In the genomic region with DNA sequence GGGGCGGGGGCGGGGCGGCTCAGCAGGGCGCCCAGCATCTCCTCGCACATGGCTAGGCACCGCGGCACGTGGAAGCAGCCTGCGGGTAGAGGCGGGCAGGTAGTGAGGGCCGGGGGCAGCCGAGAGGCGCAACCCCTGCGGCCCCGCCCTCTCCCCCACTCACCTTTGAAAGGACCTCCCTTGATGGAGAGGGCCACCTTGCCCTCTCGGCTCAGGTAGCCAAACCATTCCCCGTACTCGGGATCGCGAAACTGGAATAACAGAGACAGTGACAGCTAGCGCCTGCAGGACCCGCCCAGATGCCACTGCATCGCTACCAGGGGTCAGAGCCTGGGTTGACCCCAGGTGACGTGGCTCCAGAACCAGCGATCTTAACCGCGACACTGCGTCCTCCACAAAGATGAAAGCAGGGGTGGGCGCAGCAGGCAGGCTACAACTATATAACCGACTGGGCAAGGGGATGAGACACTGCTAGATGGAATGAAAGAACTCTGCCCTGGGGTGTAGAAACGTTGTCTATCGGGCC, we compare ENCODE assay signal across 8 cellular contexts. TPM values are rescaled to one million over a fixed set of nuclear protein-coding genes. Genes with fewer than 3 reads are reported as not detected.
DNase-seq lines count a peak whose midpoint lies in the region; ATAC-seq, FAIRE-seq and TF ChIP-seq lines count a peak whose summit lies in the region.

No MANE protein-coding gene starts in this region.

- H3K9ac ChIP-seq in astrocyte (ENCODE audit: low read length): no peak overlapping the region

- FAIRE-seq in astrocyte (lab: Jason Lieb, UNC): no peak

- peak overlapping the region; percentile 76 for H3K4me3 Mint-ChIP-seq in astrocyte (ENCODE audit: unreplicated experiment)

- H3K4me1 Mint-ChIP-seq in astrocyte (ENCODE audit: low read depth, unreplicated experiment): no peaks in the 10 kb centered on the region

- H3K27ac Mint-ChIP-seq in astrocyte (ENCODE audit: unreplicated experiment): peak overlapping the region; percentile 41

- no peaks in the 10 kb centered on the region for H3K27me3 Mint-ChIP-seq in astrocyte (ENCODE audit: low read depth, unreplicated experiment)

- H3K27ac ChIP-seq in astrocyte (ENCODE audit: low read depth, low read length) (no peak overlapping the region), mesodermal cell (ENCODE audit: low read depth, low read length, severe bottlenecking) (no peak overlapping the region)

- H4K20me1 ChIP-seq in astrocyte (ENCODE audit: insufficient read depth, low read length): peaks cover 13% of the 10 kb centered on the region

- no peaks in the 10 kb centered on the region for H3K36me3 Mint-ChIP-seq in astrocyte (ENCODE audit: low read depth, unreplicated experiment)

- no peak for TF ChIP-seq POLR2A in GM18505 (IDR thresholded peaks at IDR 0.05; ENCODE audit: borderline replicate concordance, extremely low read depth, insufficient read depth, insufficient read length)

- peak overlapping the region; percentile 75 for H3K4me2 ChIP-seq in astrocyte (ENCODE audit: low read length)

- H3K36me3 ChIP-seq in astrocyte (ENCODE audit: insufficient read depth, low read length): peaks cover 4% of the 10 kb centered on the region
- H3K36me3 ChIP-seq in mesodermal cell (ENCODE audit: control insufficient read depth, insufficient read depth, low read length): peaks cover 19% of the 10 kb centered on the region

- no peaks in the 10 kb centered on the region for H3K9me3 Mint-ChIP-seq in astrocyte (ENCODE audit: unreplicated experiment)

- peaks cover 34% of the 10 kb centered on the region for H3K79me2 ChIP-seq in astrocyte (ENCODE audit: insufficient read depth, low read length)

- no peak for DNase-seq in astrocyte (ENCODE audit: low read depth)
- no peak for DNase-seq in NK-92 (lab: John Stamatoyannopoulos, UW; ENCODE audit: unreplicated experiment)
- no peak for DNase-seq in stimulated activated CD4-positive, alpha-beta T cell treated with anti-CD3 and anti-CD28 coated beads, Interleukin-1b, Interleukin-23, amount 100 ng/mL, for 48 hours

- 24 to 49% methylated on average over 9 to 21 of the region's 32 CpGs for WGBS in mesodermal cell (ENCODE audit: insufficient coverage in 2 of 2), 2 experiments

- no peak overlapping the region for H3K4me3 ChIP-seq in astrocyte (ENCODE audit: insufficient read depth, low read depth, low read length)
- H3K4me3 ChIP-seq in mesodermal cell (ENCODE audit: extremely low read depth, insufficient read depth, low read length, poor library complexity, severe bottlenecking): peak overlapping the region; percentile 14

- TF ChIP-seq CTCF in astrocyte (IDR thresholded peaks at IDR 0.05; ENCODE audit: insufficient read depth, low read depth, low read length): no peak

- H2AFZ ChIP-seq in astrocyte (ENCODE audit: low read depth, low read length): peak overlapping the region; percentile 47

- no peaks in the 10 kb centered on the region for H3K27me3 ChIP-seq in astrocyte (ENCODE audit: insufficient read depth, low read length)

- H3K9me3 ChIP-seq in astrocyte (ENCODE audit: insufficient read depth, low read depth, low read length) (no peaks in the 10 kb centered on the region), mesodermal cell (ENCODE audit: control insufficient read depth, low read length) (no peaks in the 10 kb centered on the region)

- ATAC-seq in GM18505 (IDR thresholded peaks at IDR 0.05; ENCODE audit: unreplicated experiment) (peak; percentile 2), HG03064 (IDR thresholded peaks at IDR 0.05; ENCODE audit: low read depth, unreplicated experiment) (peak; percentile 17), HG03460 (IDR thresholded peaks at IDR 0.05; ENCODE audit: unreplicated experiment) (no peak), GM21423 (IDR thresholded peaks at IDR 0.05; ENCODE audit: unreplicated experiment) (no peak)

- H3K4me1 ChIP-seq in astrocyte (ENCODE audit: insufficient read depth, low read length) (peaks cover 4% of the 10 kb centered on the region), mesodermal cell (ENCODE audit: control insufficient read depth, insufficient read depth, low read length, poor library complexity, severe bottlenecking) (no peaks in the 10 kb centered on the region)

RNA-seq across cellular contexts. Expression of a gene that starts 0.6 kb away (rescaled TPM):
- 134 and 144 TPM in 2 replicates for total RNA-seq in astrocyte
- polyA plus RNA-seq in mesodermal cell (2013, experiment 1 of 2): 107 TPM
- 95.7 TPM for polyA plus RNA-seq in mesodermal cell (2013, experiment 2 of 2)

RNA-seq across cellular contexts. Expression of a gene that starts 9.1 kb away (rescaled TPM):
- total RNA-seq in astrocyte: 1.7 and 2.2 TPM in 2 replicates
- polyA plus RNA-seq in mesodermal cell (2013, experiment 1 of 2): 10.9 TPM
- polyA plus RNA-seq in mesodermal cell (2013, experiment 2 of 2): 7.8 TPM

RNA-seq across cellular contexts. Expression of a gene that starts 9.3 kb away (rescaled TPM):
- 3.9 and 4.3 TPM in 2 replicates for total RNA-seq in astrocyte
- polyA plus RNA-seq in mesodermal cell (2013, experiment 1 of 2): 18.2 TPM
- 8.8 TPM for polyA plus RNA-seq in mesodermal cell (2013, experiment 2 of 2)

RNA-seq across cellular contexts. Expression of a gene that starts 30.9 kb away (rescaled TPM):
- not detected in 2 replicates for total RNA-seq in astrocyte
- 0.29 TPM for polyA plus RNA-seq in mesodermal cell (2013, experiment 1 of 2)
- 0.30 TPM for polyA plus RNA-seq in mesodermal cell (2013, experiment 2 of 2)

RNA-seq across cellular contexts. Expression of a gene that starts 36.2 kb away (rescaled TPM):
- 58.1 and 61.2 TPM in 2 replicates for total RNA-seq in astrocyte
- polyA plus RNA-seq in mesodermal cell (2013, experiment 1 of 2): 53.1 TPM
- 39.6 TPM for polyA plus RNA-seq in mesodermal cell (2013, experiment 2 of 2)

Comparison
In these comparisons a context has a peak if more than half of its experiments do, and no peak if none do; other contexts are left out.
1. ATAC-seq: peak in GM18505 (single experiment) and HG03064 (single experiment); none in HG03460 (single experiment) and GM21423 (single experiment).